Comparison of ENCODE assay signal across 10 cellular contexts in the genomic region with DNA sequence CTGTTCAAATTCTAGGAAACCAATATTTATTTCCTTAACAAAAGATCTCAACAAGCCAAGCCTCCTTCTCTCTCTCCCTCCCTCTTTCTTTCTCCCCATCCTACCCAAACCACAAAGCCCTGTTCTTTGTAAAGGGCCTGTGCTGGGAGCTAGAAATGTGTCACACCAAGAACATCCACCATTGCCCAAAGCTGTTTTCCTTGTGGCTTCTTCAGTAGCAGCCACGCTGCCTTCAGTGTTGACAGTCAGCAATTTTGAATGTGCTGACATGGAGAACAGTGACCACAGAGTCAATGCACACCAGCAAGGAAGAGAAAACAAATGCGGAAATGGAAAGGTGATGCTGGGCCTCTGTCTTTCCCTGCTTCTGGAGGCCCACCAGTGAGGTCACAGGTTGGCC.
DNase-seq lines count a peak whose midpoint lies in the region; ATAC-seq, FAIRE-seq and TF ChIP-seq lines count a peak whose summit lies in the region.
"Had no signal": no experiment of that assay in that cellular context is flagged by ENCODE, and none has a peak within 500 bp of the region (broad histone marks: within the 10 kb centered on the region; RNA-seq: fewer than 3 reads in every experiment).

No MANE protein-coding gene starts in this region.

- H3K36me3 ChIP-seq in left ventricle myocardium inferior: no peaks in the 10 kb centered on the region
- no peaks in the 10 kb centered on the region for H3K36me3 ChIP-seq in BE2C
- H3K36me3 ChIP-seq in esophagus muscularis mucosa: no peaks in the 10 kb centered on the region

- 83% methylated on average over 2 of the region's 2 CpGs for WGBS in esophagus muscularis mucosa

- TF ChIP-seq CTCF in left ventricle myocardium inferior (IDR thresholded peaks at IDR 0.05; ENCODE audit: borderline replicate concordance) (no peak), epithelial cell of esophagus (IDR thresholded peaks at IDR 0.05; ENCODE audit: insufficient read depth, low read depth, low read length, missing control alignments) (no peak), type B pancreatic cell (conservative IDR thresholded peaks at IDR 0.05) (no peak), BE2C (IDR thresholded peaks at IDR 0.05; ENCODE audit: low read depth, low read length) (no peak), esophagus muscularis mucosa (IDR thresholded peaks at IDR 0.05) (no peak)

- H3K9me3 ChIP-seq in left ventricle myocardium inferior (replicated peaks): no peaks in the 10 kb centered on the region
- no peaks in the 10 kb centered on the region for H3K9me3 ChIP-seq in BE2C
- no peaks in the 10 kb centered on the region for H3K9me3 ChIP-seq in esophagus muscularis mucosa

- DNase-seq in left ventricle myocardium superior (no peak), left ventricle myocardium inferior (no peak), RCC 7860 (ENCODE audit: low spot score) (peak; percentile 23), epithelial cell of esophagus (ENCODE audit: low read depth) (peak; percentile 59), type B pancreatic cell (ENCODE audit: extremely low spot score, unreplicated experiment) (no peak), BE2C (no peak), esophagus muscularis mucosa (ENCODE audit: extremely low spot score) (no peak)
- DNase-seq: NCI-H1417 had no signal

- H3K36me3 Mint-ChIP-seq in type B pancreatic cell: peaks cover 4% of the 10 kb centered on the region

- peak overlapping the region; percentile 58 for H3K27ac Mint-ChIP-seq in type B pancreatic cell

- H3K4me1 ChIP-seq in left ventricle myocardium inferior (peaks cover 20% of the 10 kb centered on the region), BE2C (peaks cover 6% of the 10 kb centered on the region; the same call in 1 of the 2 replicates), esophagus muscularis mucosa (peaks cover 3 to 29% (median 23%) of the 10 kb centered on the region in 4 donors)

- TF ChIP-seq EP300 in esophagus muscularis mucosa (IDR thresholded peaks at IDR 0.05): no peak

- H3K4me3 ChIP-seq in left ventricle myocardium inferior: no peak overlapping the region
- H3K4me3 ChIP-seq in epithelial cell of esophagus (ENCODE audit: low read length): no peak overlapping the region
- no peak overlapping the region for H3K4me3 ChIP-seq in BE2C (ENCODE audit: low read depth, low read length)
- H3K4me3 ChIP-seq in esophagus muscularis mucosa: no peak overlapping the region

- H3K27ac ChIP-seq in left ventricle myocardium inferior (replicated peaks) (no peak overlapping the region), esophagus muscularis mucosa (replicated peaks in 1 of 4) (no peak overlapping the region)
- H3K27ac ChIP-seq: VCaP had no signal

- H3K4me3 Mint-ChIP-seq in type B pancreatic cell: no peak overlapping the region

- intact Hi-C loops in left ventricle myocardium superior (cut with micrococcal nuclease) (no loop called here), left ventricle myocardium inferior (cut with micrococcal nuclease) (no loop called here), esophagus muscularis mucosa (cut with DNase I) (no loop called here)

- ATAC-seq in left ventricle myocardium superior (peak; percentile 27), HG03025 (IDR thresholded peaks at IDR 0.05; ENCODE audit: low FRiP score, unreplicated experiment) (no peak)

- H3K9me3 Mint-ChIP-seq in type B pancreatic cell: peaks cover 10% of the 10 kb centered on the region

- no peaks in the 10 kb centered on the region for H3K27me3 Mint-ChIP-seq in type B pancreatic cell

- H3K4me1 Mint-ChIP-seq in type B pancreatic cell (ENCODE audit: unreplicated experiment): peaks cover 19% of the 10 kb centered on the region

- TF ChIP-seq POLR2A in esophagus muscularis mucosa (IDR thresholded peaks at IDR 0.05; ENCODE audit: low read depth): no peak

- no peak for FAIRE-seq in RCC 7860 (lab: Jason Lieb, UNC)

- no peaks in the 10 kb centered on the region for H3K27me3 ChIP-seq in left ventricle myocardium inferior (ENCODE audit: low read depth)
- H3K27me3 ChIP-seq in BE2C: no peaks in the 10 kb centered on the region
- no peaks in the 10 kb centered on the region for H3K27me3 ChIP-seq in esophagus muscularis mucosa

Comparison
In these comparisons a context has a peak if more than half of its experiments do, and no peak if none do; other contexts are left out.
1. DNase-seq: peak in RCC 7860 (single experiment) and epithelial cell of esophagus (single experiment); none in left ventricle myocardium superior (single experiment), left ventricle myocardium inferior (single experiment), type B pancreatic cell (single experiment), BE2C (single experiment) and esophagus muscularis mucosa (single experiment).